In genomic region chr5:77483662-77484061, GRCh38 we compare ENCODE assay signal across 19 cellular contexts.
"Had no signal": no experiment of that assay in that cellular context is flagged by ENCODE, and none has a peak within 500 bp of the region (broad histone marks: within the 10 kb centered on the region; RNA-seq: fewer than 3 reads in every experiment).

No MANE protein-coding gene starts in this region.

- H3K9me3 ChIP-seq: right lobe of liver, testis, uterus had no signal

- H3K27me3 ChIP-seq: foreskin keratinocyte, right lobe of liver, testis, uterus had no signal

- H3K27ac ChIP-seq: foreskin keratinocyte, right lobe of liver, testis, uterus, WERI-Rb-1 had no signal

- DNase-seq: activated CD4-positive, alpha-beta T cell treated with anti-CD3 and anti-CD28 coated beads, Interleukin-2, amount 10 ng/mL, durations not matched to agents 7 days and 5 days; activated CD4-positive, CD25-positive, alpha-beta regulatory T cell treated with anti-CD3 and anti-CD28 coated beads, Interleukin-2, amount 50 U/mL, for 72 hours; activated CD8-positive, alpha-beta T cell treated with anti-CD3 and anti-CD28 coated beads, Interleukin-2, amount 10 ng/mL, durations not matched to agents 7 days and 5 days; activated naive CD4-positive, alpha-beta T cell; activated naive CD8-positive, alpha-beta T cell treated with anti-CD3 and anti-CD28 coated beads for 36 hours; activated T-cell treated with anti-CD3 and anti-CD28 coated beads, Interleukin-2, amount 50 U/mL, for 24 hours; effector memory CD4-positive, alpha-beta T cell; foreskin keratinocyte; left colon; naive thymus-derived CD4-positive, alpha-beta T cell; posterior cingulate gyrus; right lobe of liver; small intestine; stimulated activated CD4-positive, alpha-beta T cell treated with anti-CD3 and anti-CD28 coated beads, Interleukin-2, amount 100 ng/mL, for 24 hours; testis; trophoblast cell; uterus; WERI-Rb-1 had no signal

- ATAC-seq: activated CD8-positive, alpha-beta T cell treated with anti-CD3 and anti-CD28 coated beads, Interleukin-2, amount 10 ng/mL, durations not matched to agents 7 days and 5 days; foreskin keratinocyte; left colon; naive thymus-derived CD4-positive, alpha-beta T cell; right lobe of liver; stimulated activated memory B cell treated with anti-CD40 and anti-IgM and Interleukin-4, amounts not matched to agents 10 μg/mL and 1 μg/mL and 100 μg/mL, for 72 hours had no signal

- H3K36me3 ChIP-seq: uterus had no signal

- H3K4me3 ChIP-seq: right lobe of liver, testis, uterus had no signal

- H3K4me1 ChIP-seq: testis, uterus had no signal
